ENCODE assay signal across 1 cellular context in genomic region chrX:49149291-49149690, GRCh38. TPM values are rescaled to one million over a fixed set of nuclear protein-coding genes. Genes with fewer than 3 reads are reported as not detected.
"Had no signal": no experiment of that assay in that cellular context is flagged by ENCODE, and none has a peak within 500 bp of the region (broad histone marks: within the 10 kb centered on the region; RNA-seq: fewer than 3 reads in every experiment).

No MANE protein-coding gene starts in this region.

RNA-seq across cellular contexts. Expression of gene SYP, which starts 50.7 kb away (rescaled TPM):
- total RNA-seq: fibroblast of villous mesenchyme had no signal
